Comparison of ENCODE assay signal across 9 cellular contexts in the genomic region with DNA sequence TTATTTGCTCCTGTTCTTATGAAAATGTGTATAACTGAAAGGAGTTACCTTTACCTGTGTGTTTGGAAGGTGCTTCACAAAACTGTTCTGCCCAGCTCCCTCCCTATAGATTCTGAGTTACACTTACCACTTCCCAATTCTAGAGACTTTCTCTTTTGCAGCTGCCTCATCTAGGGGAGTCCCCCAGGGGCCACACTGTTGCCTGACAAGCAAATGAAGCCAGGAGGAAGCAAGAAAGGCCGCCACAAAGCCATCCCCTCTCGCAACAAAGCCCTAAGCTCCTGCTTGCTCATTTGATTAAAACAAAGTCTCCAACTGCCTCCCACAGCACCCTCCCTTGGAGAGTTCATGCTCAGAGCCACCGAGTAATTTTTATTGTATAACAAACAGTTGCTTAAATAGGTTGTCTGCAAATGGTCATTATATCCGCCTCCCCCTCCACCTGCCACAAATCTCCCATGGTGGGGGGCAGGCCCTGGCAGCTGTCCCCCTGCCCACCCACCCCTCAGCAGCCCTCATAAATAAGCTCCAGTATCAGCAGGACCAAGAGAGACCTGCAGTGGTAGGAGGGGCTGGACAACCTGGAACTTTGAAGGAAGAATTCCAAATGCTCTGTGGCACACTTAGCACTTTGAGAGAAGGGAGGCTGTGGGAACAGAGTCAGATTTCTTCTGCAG.
DNase-seq lines count a peak whose midpoint lies in the region; ATAC-seq, FAIRE-seq and TF ChIP-seq lines count a peak whose summit lies in the region.
"Had no signal": no experiment of that assay in that cellular context is flagged by ENCODE, and none has a peak within 500 bp of the region (broad histone marks: within the 10 kb centered on the region; RNA-seq: fewer than 3 reads in every experiment).

No MANE protein-coding gene starts in this region.

- H3K4me1 Mint-ChIP-seq in CD4-positive, alpha-beta memory T cell: peaks cover 0 to 2% (median 0%) of the 10 kb centered on the region in 4 donors

- no peak overlapping the region for H3K9ac ChIP-seq in adipocyte (ENCODE audit: low read length)

- no peak overlapping the region for H3K27ac Mint-ChIP-seq in CD4-positive, alpha-beta memory T cell

- FAIRE-seq in GM18507 (lab: Jason Lieb, UNC): peak; percentile 26
- FAIRE-seq: colon had no signal

- H3K4me3 ChIP-seq in adipocyte (ENCODE audit: low read length): peak overlapping the region; percentile 48
- H3K4me3 ChIP-seq in tibial artery: no peak overlapping the region
- H3K4me3 ChIP-seq in CD4-positive, alpha-beta memory T cell (ENCODE audit: low read length in 2 of 2): no peak overlapping the region

- TF ChIP-seq CTCF in GM20000 (IDR thresholded peaks at IDR 0.05; ENCODE audit: extremely low read depth, missing control alignments): no peak
- TF ChIP-seq CTCF in tibial artery (IDR thresholded peaks at IDR 0.05): no peak

- H3K36me3 ChIP-seq in adipocyte (ENCODE audit: control insufficient read depth, insufficient read depth, low read length, severe bottlenecking) (no peaks in the 10 kb centered on the region), tibial artery (no peaks in the 10 kb centered on the region)
- H3K36me3 ChIP-seq in CD4-positive, alpha-beta memory T cell (ENCODE audit: insufficient read depth, low read length): no peaks in the 10 kb centered on the region

- H3K4me1 ChIP-seq in adipocyte (ENCODE audit: control insufficient read depth, insufficient read depth, low read length) (peaks cover 17% of the 10 kb centered on the region), tibial artery (peaks cover 0 to 8% (median 4%) of the 10 kb centered on the region in 4 donors)
- H3K4me1 ChIP-seq in CD4-positive, alpha-beta memory T cell (ENCODE audit: insufficient read depth, low read length): no peaks in the 10 kb centered on the region

- no peak overlapping the region for H3K27ac ChIP-seq in tibial artery
- no peak overlapping the region for H3K27ac ChIP-seq in CD4-positive, alpha-beta memory T cell (ENCODE audit: low read depth, low read length)

- H3K9me3 ChIP-seq in adipocyte (ENCODE audit: control insufficient read depth, low read length) (no peaks in the 10 kb centered on the region), tibial artery (no peaks in the 10 kb centered on the region)
- H3K9me3 ChIP-seq in CD4-positive, alpha-beta memory T cell (ENCODE audit: control insufficient read depth in 1 of 2, low read length in 2 of 2): no peaks in the 10 kb centered on the region

- peaks cover 3 to 5% of the 10 kb centered on the region in 2 donors for H3K27me3 Mint-ChIP-seq in CD4-positive, alpha-beta memory T cell

- no peaks in the 10 kb centered on the region for H3K36me3 Mint-ChIP-seq in CD4-positive, alpha-beta memory T cell

- DNase-seq in GM18507 (ENCODE audit: extremely low spot score, insufficient read length, low read depth) (peak; percentile 2), GM20000 (ENCODE audit: low spot score) (peak; percentile 76), adipocyte (ENCODE audit: low read depth) (no peak), tibial artery (no peak), amniotic stem cell (lab: John Stamatoyannopoulos, UW) (no peak), NCI-H128 (lab: John Stamatoyannopoulos, UW; ENCODE audit: unreplicated experiment) (no peak)
- DNase-seq in CD4-positive, alpha-beta memory T cell: no peak

- H3K9me3 Mint-ChIP-seq in CD4-positive, alpha-beta memory T cell: peaks cover 0 to 2% (median 0%) of the 10 kb centered on the region in 8 donors

- CTCF ChIA-PET in CD4-positive, alpha-beta memory T cell (lab: Charles Lee; ENCODE audit: partially characterized antibody): no interaction called here

- H3K4me3 Mint-ChIP-seq in CD4-positive, alpha-beta memory T cell: no peak overlapping the region

- H3K27me3 ChIP-seq in adipocyte (replicated peaks; ENCODE audit: control insufficient read depth, insufficient read depth, low read length) (peaks cover 10% of the 10 kb centered on the region), tibial artery (no peaks in the 10 kb centered on the region)
- no peaks in the 10 kb centered on the region for H3K27me3 ChIP-seq in CD4-positive, alpha-beta memory T cell (ENCODE audit: insufficient read depth, low read length)

- ATAC-seq in HG03280 (IDR thresholded peaks at IDR 0.05; ENCODE audit: unreplicated experiment): peak; percentile 98

- intact Hi-C loops in tibial artery (cut with DNase I; ENCODE audit: low total_unique reads): no loop called here
- intact Hi-C loops in CD4-positive, alpha-beta memory T cell (cut with micrococcal nuclease): no loop called here

- POLR2A ChIA-PET in CD4-positive, alpha-beta memory T cell (lab: Charles Lee; ENCODE audit: partially characterized antibody): no interaction called here

Comparison
In these comparisons a context has a peak if more than half of its experiments do, and no peak if none do; other contexts are left out.
1. DNase-seq: peak in GM18507 (single experiment) and GM20000 (single experiment); none in adipocyte (single experiment), tibial artery (0 of 2), amniotic stem cell (single experiment), CD4-positive, alpha-beta memory T cell (0 of 5) and NCI-H128 (single experiment).